ENCODE assay signal across 19 cellular contexts in the genomic region with DNA sequence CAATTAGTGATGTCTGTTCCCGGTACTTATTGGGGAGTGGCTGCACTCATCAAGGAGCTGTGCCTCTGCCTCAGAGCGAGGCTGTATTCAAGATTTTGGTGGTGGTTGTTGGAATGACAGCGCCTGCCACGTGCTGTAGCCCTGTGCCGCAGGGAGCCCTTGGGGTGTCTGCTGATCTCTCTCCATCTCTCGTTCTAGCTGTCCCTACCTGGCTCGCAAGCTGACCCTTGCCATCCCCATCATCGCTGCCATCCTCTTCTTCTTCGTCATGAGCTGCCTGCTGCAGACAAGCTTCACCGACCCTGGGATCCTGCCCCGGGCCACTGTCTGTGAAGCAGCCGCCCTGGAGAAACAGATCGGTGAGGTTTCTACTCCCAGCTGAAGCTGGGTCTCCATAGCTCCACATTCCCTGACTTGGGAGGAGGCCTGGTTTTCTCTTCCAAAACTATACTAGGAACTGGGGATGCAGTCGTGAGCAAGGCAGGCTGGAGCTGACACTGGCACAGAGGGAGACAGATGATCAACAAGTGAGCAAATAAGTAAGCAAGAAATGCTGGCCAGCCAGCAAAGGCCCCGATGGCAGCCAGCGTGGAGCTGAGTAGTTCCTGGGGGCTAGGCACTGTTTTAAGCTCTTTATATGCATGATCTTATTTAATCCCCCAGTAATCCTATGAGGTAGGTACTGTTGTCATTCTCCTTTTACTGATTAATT. TPM values are rescaled to one million over a fixed set of nuclear protein-coding genes. Genes with fewer than 3 reads are reported as not detected.
A peak's percentile ranks its signal among the peaks of the same experiment; 100 is the strongest.
DNase-seq lines count a peak whose midpoint lies in the region; ATAC-seq and TF ChIP-seq lines count a peak whose summit lies in the region.
"Had no signal": no experiment of that assay in that cellular context is flagged by ENCODE, and none has a peak within 500 bp of the region (broad histone marks: within the 10 kb centered on the region; RNA-seq: fewer than 3 reads in every experiment).

No MANE protein-coding gene starts in this region.

- H4K20me1 ChIP-seq in OCI-LY3 (ENCODE audit: insufficient read depth, low read length) = peaks cover 7% of the 10 kb centered on the region

- H2AFZ ChIP-seq in OCI-LY3 (ENCODE audit: low read depth, low read length) = no peak overlapping the region
- H2AFZ ChIP-seq: GM23338 had no signal

- DNase-seq in activated CD4-positive, alpha-beta T cell treated with anti-CD3 and anti-CD28 coated beads for 36 hours = no peak
- no peak for DNase-seq in activated CD4-positive, alpha-beta T cell treated with anti-CD3 and anti-CD28 coated beads, Interleukin-2, amount 50 U/mL, for 48 hours
- DNase-seq in central memory CD8-positive, alpha-beta T cell (ENCODE audit: low spot score in 2 of 2) = no peak
- peak; percentile 76 for DNase-seq in spleen
- no peak for DNase-seq in heart right ventricle
- DNase-seq in AG08396 (ENCODE audit: low spot score) = no peak
- no peak for DNase-seq in GDM1 (lab: John Stamatoyannopoulos, UW)
- DNase-seq: activated CD4-positive, alpha-beta T cell treated with anti-CD3 and anti-CD28 coated beads for 4 hours; amygdala; DMS 273 treated with DMSO at 0.1 percent for 48 hours; dorsolateral prefrontal cortex; NCI-H1105; NCI-H526 treated with DMSO at 0.1 percent for 48 hours; sigmoid colon; thyroid gland had no signal

- TF ChIP-seq POLR2A in spleen (IDR thresholded peaks at IDR 0.05) = no peak

- H3K4me3 Mint-ChIP-seq in activated CD4-positive, alpha-beta T cell treated with anti-CD3 and anti-CD28 coated beads for 36 hours = peak overlapping the region; percentile 70
- peak overlapping the region; percentile 60 for H3K4me3 Mint-ChIP-seq in central memory CD8-positive, alpha-beta T cell
- H3K4me3 Mint-ChIP-seq: GM23338 had no signal

- no peaks in the 10 kb centered on the region for H3K9me3 ChIP-seq in OCI-LY3 (ENCODE audit: insufficient read depth, low read length)
- no peaks in the 10 kb centered on the region for H3K9me3 ChIP-seq in spleen
- H3K9me3 ChIP-seq in heart right ventricle = no peaks in the 10 kb centered on the region
- H3K9me3 ChIP-seq: sigmoid colon, SJSA1, thyroid gland had no signal

- intact Hi-C loops in activated CD4-positive, alpha-beta T cell treated with anti-CD3 and anti-CD28 coated beads for 36 hours (cut with DNase I, micrococcal nuclease) = no loop called here
- intact Hi-C loops in spleen (cut with DNase I; ENCODE audit: low total_unique reads) = no loop called here
- intact Hi-C loops in heart right ventricle (cut with DNase I) = no loop called here

- peaks cover 78% of the 10 kb centered on the region for H3K36me3 Mint-ChIP-seq in activated CD4-positive, alpha-beta T cell treated with anti-CD3 and anti-CD28 coated beads for 36 hours (ENCODE audit: low read depth)
- peaks cover 34% of the 10 kb centered on the region for H3K36me3 Mint-ChIP-seq in central memory CD8-positive, alpha-beta T cell (ENCODE audit: insufficient read depth)

- H3K27me3 ChIP-seq in OCI-LY3 (ENCODE audit: low read depth, low read length) = no peaks in the 10 kb centered on the region
- H3K27me3 ChIP-seq in spleen (replicated peaks in 1 of 7) = no peaks in the 10 kb centered on the region
- no peaks in the 10 kb centered on the region for H3K27me3 ChIP-seq in heart right ventricle
- H3K27me3 ChIP-seq: dorsolateral prefrontal cortex, sigmoid colon, SJSA1, thyroid gland had no signal

- peaks cover 72% of the 10 kb centered on the region for H3K4me1 Mint-ChIP-seq in activated CD4-positive, alpha-beta T cell treated with anti-CD3 and anti-CD28 coated beads for 36 hours
- peaks cover 73% of the 10 kb centered on the region for H3K4me1 Mint-ChIP-seq in central memory CD8-positive, alpha-beta T cell

- no peaks in the 10 kb centered on the region for H3K27me3 Mint-ChIP-seq in activated CD4-positive, alpha-beta T cell treated with anti-CD3 and anti-CD28 coated beads for 36 hours
- no peaks in the 10 kb centered on the region for H3K27me3 Mint-ChIP-seq in central memory CD8-positive, alpha-beta T cell

- peaks cover 40% of the 10 kb centered on the region for H3K36me3 ChIP-seq in OCI-LY3 (replicated peaks; ENCODE audit: low read depth, low read length)
- peaks cover 0 to 70% (median 38%) of the 10 kb centered on the region in 6 donors for H3K36me3 ChIP-seq in spleen
- H3K36me3 ChIP-seq in heart right ventricle = peaks cover 0 to 71% (median 25%) of the 10 kb centered on the region in 9 donors

- H3K27ac ChIP-seq in OCI-LY3 (ENCODE audit: low read length) (peak overlapping the region; percentile 82; the same call in 1 of the 2 replicates), spleen (peak overlapping the region; percentile 80 to 94 (median 90)), heart right ventricle (peak overlapping the region in 2 of 10 donors; percentile 29 to 88)
- H3K27ac ChIP-seq: sigmoid colon, SJSA1, thyroid gland had no signal

- CTCF ChIA-PET in activated CD4-positive, alpha-beta T cell treated with anti-CD3 and anti-CD28 coated beads for 36 hours (lab: Charles Lee) = interaction anchor here (0.5 to 3.4 kb wide), 11 partner anchors 9 to 1337 kb away, joined by 3 to 14 read pairs (median 3); a partner anchor contains a TSS

- no peak overlapping the region for H3K9ac ChIP-seq in OCI-LY3 (ENCODE audit: low read length)

- H3K79me2 ChIP-seq in OCI-LY3 (ENCODE audit: low read length) = peaks cover 43% of the 10 kb centered on the region

- no peak for ATAC-seq in activated CD4-positive, alpha-beta T cell treated with anti-CD3 and anti-CD28 coated beads for 36 hours
- ATAC-seq in central memory CD8-positive, alpha-beta T cell (replicated peaks; ENCODE audit: extremely low read depth, poor library complexity, severe bottlenecking) = no peak
- no peak for ATAC-seq in heart right ventricle
- ATAC-seq: GM23338 had no signal

- H3K27ac Mint-ChIP-seq in activated CD4-positive, alpha-beta T cell treated with anti-CD3 and anti-CD28 coated beads for 36 hours = peak overlapping the region; percentile 99
- peak overlapping the region; percentile 100 for H3K27ac Mint-ChIP-seq in central memory CD8-positive, alpha-beta T cell (ENCODE audit: low read depth)
- H3K27ac Mint-ChIP-seq: GM23338 had no signal

- TF ChIP-seq CTCF in OCI-LY3 (IDR thresholded peaks at IDR 0.05; ENCODE audit: low read depth, low read length) (no peak), spleen (IDR thresholded peaks at IDR 0.05 in 8 of 11, conservative IDR thresholded peaks at IDR 0.05 in 3 of 11) (no peak), heart right ventricle (IDR thresholded peaks at IDR 0.05) (no peak)

- H3K4me2 ChIP-seq in OCI-LY3 (ENCODE audit: low read length) = peak overlapping the region; percentile 80
- H3K4me2 ChIP-seq: GM23338 had no signal

- H3K4me3 ChIP-seq in OCI-LY3 (ENCODE audit: low read length) = no peak overlapping the region
- peak overlapping the region in 2 of 8 donors; percentile 6 to 60 for H3K4me3 ChIP-seq in spleen
- no peak overlapping the region for H3K4me3 ChIP-seq in heart right ventricle
- H3K4me3 ChIP-seq: dorsolateral prefrontal cortex, GM23338, sigmoid colon, SJSA1, thyroid gland had no signal

- no peaks in the 10 kb centered on the region for H3K9me3 Mint-ChIP-seq in activated CD4-positive, alpha-beta T cell treated with anti-CD3 and anti-CD28 coated beads for 36 hours (ENCODE audit: low read depth)
- no peaks in the 10 kb centered on the region for H3K9me3 Mint-ChIP-seq in central memory CD8-positive, alpha-beta T cell
- H3K9me3 Mint-ChIP-seq: GM23338 had no signal

- POLR2A ChIA-PET in activated CD4-positive, alpha-beta T cell treated with anti-CD3 and anti-CD28 coated beads for 36 hours (lab: Charles Lee) = interaction anchor here (1.0 to 1.7 kb wide), 3 partner anchors 22 to 34 kb away, joined by 3 to 20 read pairs (median 5); no protein-coding TSS in a partner anchor

- H3K4me1 ChIP-seq in OCI-LY3 (ENCODE audit: low read length) (peaks cover 37% of the 10 kb centered on the region), spleen (peaks cover 30 to 86% (median 72%) of the 10 kb centered on the region in 6 donors), heart right ventricle (peaks cover 11 to 53% (median 27%) of the 10 kb centered on the region in 9 donors)

- WGBS in spleen, 5 donors = 92 to 97% (median 93%) methylated on average over 16 of the region's 16 CpGs
- 90 to 93% methylated on average over 16 of the region's 16 CpGs for WGBS in heart right ventricle, 2 donors

RNA-seq across cellular contexts. Expression of a gene that starts 5.9 kb away (rescaled TPM):
- 10 to 100 TPM; 51.6 to 66.0 TPM for total RNA-seq in activated CD4-positive, alpha-beta T cell treated with anti-CD3 and anti-CD28 coated beads for 36 hours
- total RNA-seq in spleen (10 to 100 TPM; 41.6 to 80.4 (median 54.4) TPM), heart right ventricle (10 to 100 TPM in 8 of 10 donors, 1 to 10 TPM in 2; 7.4 to 19.1 (median 11.8) TPM)
- polyA plus RNA-seq in spleen (10 to 100 TPM in 1 of 3 donors, 1 to 10 TPM in 2; 6.2 to 22.0 (median 8.9) TPM), heart right ventricle (10 to 100 TPM in 1 of 2 donors, 1 to 10 TPM in 1; 9.9 to 12.8 TPM)

RNA-seq across cellular contexts. Expression of a gene that starts 30.5 kb away (rescaled TPM):
- 1 to 10 TPM in 1 of 2 experiments, under 1 TPM in 1; 0.87 to 1.1 TPM for total RNA-seq in activated CD4-positive, alpha-beta T cell treated with anti-CD3 and anti-CD28 coated beads for 36 hours
- total RNA-seq in spleen (under 1 TPM in 4 of 7 donors, not detected in 3; 0.51 to 0.79 (median 0.58) TPM), heart right ventricle (under 1 TPM in 1 of 10 donors, not detected in 9; 0.19 TPM)
- polyA plus RNA-seq in spleen (under 1 TPM; 0.27 to 0.80 (median 0.63) TPM), heart right ventricle (under 1 TPM in 1 of 2 donors, not detected in 1; 0.42 TPM)
- total RNA-seq: myocyte had no signal

RNA-seq across cellular contexts. Expression of a gene that starts 44.7 kb away (rescaled TPM):
- 10 to 100 TPM; 12.0 to 17.2 TPM for total RNA-seq in activated CD4-positive, alpha-beta T cell treated with anti-CD3 and anti-CD28 coated beads for 36 hours
- total RNA-seq in spleen = 10 to 100 TPM in 6 of 7 donors, 1 to 10 TPM in 1; 8.1 to 21.8 (median 12.5) TPM
- polyA plus RNA-seq in spleen = 1 to 10 TPM; 4.8 to 6.6 (median 5.2) TPM
- total RNA-seq in heart right ventricle = 1 to 10 TPM; 2.7 to 7.5 (median 4.6) TPM
- polyA plus RNA-seq in heart right ventricle = 1 to 10 TPM; 2.9 to 3.4 TPM

RNA-seq across cellular contexts. Expression of a gene that starts 57.7 kb away (rescaled TPM):
- 10 to 100 TPM; 44.3 to 45.6 TPM for total RNA-seq in activated CD4-positive, alpha-beta T cell treated with anti-CD3 and anti-CD28 coated beads for 36 hours
- total RNA-seq in spleen (10 to 100 TPM; 15.2 to 28.7 (median 21.5) TPM), heart right ventricle (10 to 100 TPM; 12.4 to 31.3 (median 20.4) TPM)
- polyA plus RNA-seq in spleen (10 to 100 TPM; 11.6 to 15.7 (median 14.2) TPM), heart right ventricle (10 to 100 TPM; 13.7 to 21.1 TPM)
